Comparison of ENCODE assay signal across 8 cellular contexts in the genomic region with DNA sequence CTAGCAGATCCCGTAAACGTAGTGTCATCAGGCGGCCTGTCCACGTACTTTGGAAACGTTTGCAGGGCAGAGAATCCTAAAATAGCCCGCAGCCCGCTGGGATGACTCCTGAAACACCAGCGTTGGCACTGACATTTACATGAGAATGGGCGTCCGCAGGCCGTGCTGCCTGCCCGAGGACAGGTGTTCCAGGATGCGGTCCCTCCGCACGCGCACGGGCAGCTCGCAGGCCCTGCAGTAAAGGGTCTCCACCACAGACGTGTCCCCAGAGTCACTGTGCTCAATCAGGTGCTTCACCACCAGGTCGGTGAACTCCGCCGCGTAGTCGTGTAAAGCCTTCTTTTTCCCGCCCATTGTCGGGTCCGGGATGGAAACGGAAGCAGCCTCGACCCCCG. TPM values are rescaled to one million over a fixed set of nuclear protein-coding genes. Genes with fewer than 3 reads are reported as not detected.
DNase-seq lines count a peak whose midpoint lies in the region; ATAC-seq and TF ChIP-seq lines count a peak whose summit lies in the region.

No MANE protein-coding gene starts in this region.

- peak overlapping the region; percentile 88 for H3K4me2 ChIP-seq in GM23248 (ENCODE audit: unreplicated experiment)

- TF ChIP-seq CTCF in WI38 (IDR thresholded peaks at IDR 0.05; ENCODE audit: low read depth, low read length) (no peak), heart left ventricle (IDR thresholded peaks at IDR 0.05) (no peak)

- H4K20me1 ChIP-seq in GM23248 (ENCODE audit: insufficient read depth): no peaks in the 10 kb centered on the region

- in situ Hi-C loops in GM23248 (cut with MboI): no loop called here

- DNase-seq in GM23248 (peak; percentile 35), heart left ventricle (peak in 4 of 5 donors; percentile 34 to 70 (median 58)), kidney glomerular epithelial cell (lab: John Stamatoyannopoulos, UW) (no peak)

- H3K9ac ChIP-seq in GM23248 (peak overlapping the region; percentile 71), skeletal muscle tissue (ENCODE audit: low read depth in 1 of 3, low read length in 3 of 3) (peak overlapping the region; percentile 66 to 88 (median 80))

- H3K4me1 ChIP-seq in GM23248 (ENCODE audit: insufficient read depth) (peaks cover 4% of the 10 kb centered on the region; the same call in 1 of the 2 replicates), heart left ventricle (peaks cover 0 to 35% (median 17%) of the 10 kb centered on the region in 12 donors), skeletal muscle tissue (ENCODE audit: control insufficient read depth in 3 of 3, insufficient read depth in 3 of 3, low read length in 3 of 3) (peaks cover 23 to 39% (median 28%) of the 10 kb centered on the region in 3 donors)

- WGBS in GM23248 (ENCODE audit: low coverage in 1 of 2, low lambda C conversion rate in 2 of 2, missing lambda C conversion rate in 2 of 2), 2 experiments: 31 to 33% methylated on average over 29 to 30 of the region's 30 CpGs
- WGBS in heart left ventricle, 4 donors: 14 to 33% (median 23%) methylated on average over 24 to 30 of the region's 30 CpGs

- no peaks in the 10 kb centered on the region for H3K9me2 ChIP-seq in GM23248 (ENCODE audit: insufficient read depth)

- no peaks in the 10 kb centered on the region for H3K36me3 ChIP-seq in GM23248 (ENCODE audit: low read depth)
- peaks cover 0 to 20% (median 16%) of the 10 kb centered on the region in 9 donors for H3K36me3 ChIP-seq in heart left ventricle
- peaks cover 16 to 17% (median 16%) of the 10 kb centered on the region in 3 donors for H3K36me3 ChIP-seq in skeletal muscle tissue (ENCODE audit: control insufficient read depth in 3 of 3, insufficient read depth in 3 of 3, low read length in 3 of 3)

- no peaks in the 10 kb centered on the region for H3K79me2 ChIP-seq in GM23248 (ENCODE audit: insufficient read depth)

- peak overlapping the region; percentile 85 for H2AFZ ChIP-seq in GM23248

- H3F3A ChIP-seq in GM23248 (ENCODE audit: insufficient read depth): peaks cover 4% of the 10 kb centered on the region; the same call in 1 of the 2 replicates

- H3K9me3 ChIP-seq in GM23248 (ENCODE audit: low read depth): no peaks in the 10 kb centered on the region
- no peaks in the 10 kb centered on the region for H3K9me3 ChIP-seq in heart left ventricle
- H3K9me3 ChIP-seq in skeletal muscle tissue (ENCODE audit: control insufficient read depth in 3 of 3, low read length in 3 of 3): no peaks in the 10 kb centered on the region

- intact Hi-C loops in heart left ventricle (cut with DNase I): no loop called here

- ATAC-seq in heart left ventricle (peak in 3 of 4 donors; percentile 50 to 61 (median 56)), GM21786 (IDR thresholded peaks at IDR 0.05; ENCODE audit: unreplicated experiment) (no peak), GM19023 (IDR thresholded peaks at IDR 0.05; ENCODE audit: unreplicated experiment) (no peak), GM18870 (IDR thresholded peaks at IDR 0.05; ENCODE audit: unreplicated experiment) (no peak)

- H3K27me3 ChIP-seq in GM23248 (replicated peaks; ENCODE audit: insufficient read depth) (peaks cover 14% of the 10 kb centered on the region; the same call in 1 of the 2 replicates), heart left ventricle (no peaks in the 10 kb centered on the region), skeletal muscle tissue (ENCODE audit: control insufficient read depth in 3 of 3, insufficient read depth in 3 of 3, low read length in 3 of 3) (peaks cover 0 to 2% (median 0%) of the 10 kb centered on the region in 3 donors)

- H3K4me3 ChIP-seq in GM23248 (peak overlapping the region; percentile 82), WI38 (ENCODE audit: low read depth, low read length) (peak overlapping the region; percentile 64), heart left ventricle (peak overlapping the region; percentile 59 to 99 (median 83)), skeletal muscle tissue (ENCODE audit: low read length in 3 of 3) (peak overlapping the region; percentile 65 to 85 (median 79))

- TF ChIP-seq POLR2A in heart left ventricle (IDR thresholded peaks at IDR 0.05): no peak

- H3K27ac ChIP-seq in GM23248 (no peak overlapping the region), heart left ventricle (peak overlapping the region in 11 of 12 donors; percentile 62 to 90 (median 83)), skeletal muscle tissue (ENCODE audit: low read depth, low read length) (peak overlapping the region; percentile 79)

RNA-seq across cellular contexts. Expression of gene CCDC27, which starts 5.9 kb away (rescaled TPM):
- total RNA-seq in GM23248 (2014; rRNA removed; shearing (Covaris generic)): not detected in 2 replicates
- polyA plus RNA-seq in GM23248 (2016; fragmentation: Nextera tagmentation; extraction: Ambion mirVana) (not detected in 2 replicates), heart left ventricle (not detected)
- total RNA-seq in heart left ventricle (not detected), skeletal muscle tissue (not detected)

RNA-seq across cellular contexts. Expression of gene SMIM1, which starts 26.2 kb away (rescaled TPM):
- total RNA-seq in GM23248 (2014; rRNA removed; shearing (Covaris generic)): not detected in 2 replicates
- polyA plus RNA-seq in GM23248 (2016; fragmentation: Nextera tagmentation; extraction: Ambion mirVana) (not detected in 2 replicates), heart left ventricle (10 to 100 TPM in 1 of 2 donors, 1 to 10 TPM in 1; 3.8 to 51.2 TPM)
- total RNA-seq in heart left ventricle (10 to 100 TPM in 6 of 9 donors, 1 to 10 TPM in 3; 9.4 to 20.8 (median 11.7) TPM), skeletal muscle tissue (1.6 TPM)

RNA-seq across cellular contexts. Expression of gene LRRC47, which starts 49.9 kb away (rescaled TPM):
- total RNA-seq in GM23248 (2014; rRNA removed; shearing (Covaris generic)): 32.2 and 41.9 TPM in 2 replicates
- polyA plus RNA-seq in GM23248 (2016; fragmentation: Nextera tagmentation; extraction: Ambion mirVana) (15.1 and 17.8 TPM in 2 replicates), heart left ventricle (10 to 100 TPM; 18.4 to 39.2 TPM)
- total RNA-seq in heart left ventricle (10 to 100 TPM; 51.3 to 85.7 (median 68.8) TPM), skeletal muscle tissue (28.7 TPM)

Comparison
In these comparisons a context has a peak if more than half of its experiments do, and no peak if none do; other contexts are left out.
1. ATAC-seq: peak in heart left ventricle (3 of 4); none in GM21786 (single experiment), GM19023 (single experiment) and GM18870 (single experiment).
2. Peak in every context shown above with its lines, with median percentiles within 50 percentile points of each other: H3K4me3 ChIP-seq.